1 cellular context compared by ENCODE assay signal in the genomic region with DNA sequence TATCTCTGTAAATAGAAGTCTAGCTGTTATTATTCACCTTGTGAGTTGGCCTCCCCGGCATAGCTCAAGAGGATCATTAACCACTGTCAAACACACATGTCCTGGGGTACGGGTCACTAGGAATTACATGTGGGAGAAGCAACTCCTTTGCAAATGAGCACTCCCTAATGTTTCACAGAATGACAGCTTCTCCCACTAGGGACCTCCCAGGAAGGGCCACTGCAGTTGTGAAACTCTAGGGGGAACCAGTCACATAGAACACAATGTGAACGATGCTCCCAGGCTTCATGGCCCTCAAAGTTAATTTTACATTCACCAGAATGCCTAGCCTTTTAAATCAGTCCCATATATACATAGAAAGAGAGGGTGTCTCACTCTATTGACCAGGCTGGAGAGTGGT.
TF ChIP-seq lines count a peak whose summit lies in the region.

No MANE protein-coding gene starts in this region.

TF ChIP-seq in K562, 482 proteins besides CTCF, POLR2A, EP300 and RAD21:
- TF ChIP-seq KLF10 (CRISPR knock-in tag; IDR thresholded peaks at IDR 0.05) (no peak), POU5F1 (IDR thresholded peaks at IDR 0.05; ENCODE audit: borderline replicate concordance, low read depth, low read length, partially characterized antibody) (no peak), ZBTB7A (IDR thresholded peaks at IDR 0.05; ENCODE audit: borderline replicate concordance, control insufficient read depth, low read depth, low read length) (no peak), C11orf30 (IDR thresholded peaks at IDR 0.05; ENCODE audit: low read depth) (no peak), EZH2 (IDR thresholded peaks at IDR 0.05; ENCODE audit: borderline replicate concordance, low read depth, low read length) (no peak)
- TF ChIP-seq, protein P1, sequence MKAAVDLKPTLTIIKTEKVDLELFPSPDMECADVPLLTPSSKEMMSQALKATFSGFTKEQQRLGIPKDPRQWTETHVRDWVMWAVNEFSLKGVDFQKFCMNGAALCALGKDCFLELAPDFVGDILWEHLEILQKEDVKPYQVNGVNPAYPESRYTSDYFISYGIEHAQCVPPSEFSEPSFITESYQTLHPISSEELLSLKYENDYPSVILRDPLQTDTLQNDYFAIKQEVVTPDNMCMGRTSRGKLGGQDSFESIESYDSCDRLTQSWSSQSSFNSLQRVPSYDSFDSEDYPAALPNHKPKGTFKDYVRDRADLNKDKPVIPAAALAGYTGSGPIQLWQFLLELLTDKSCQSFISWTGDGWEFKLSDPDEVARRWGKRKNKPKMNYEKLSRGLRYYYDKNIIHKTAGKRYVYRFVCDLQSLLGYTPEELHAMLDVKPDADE (conservative IDR thresholded peaks at IDR 0.05; ENCODE audit: control insufficient read depth, low read depth, low read length), result no peak
- TF ChIP-seq, protein P2, sequence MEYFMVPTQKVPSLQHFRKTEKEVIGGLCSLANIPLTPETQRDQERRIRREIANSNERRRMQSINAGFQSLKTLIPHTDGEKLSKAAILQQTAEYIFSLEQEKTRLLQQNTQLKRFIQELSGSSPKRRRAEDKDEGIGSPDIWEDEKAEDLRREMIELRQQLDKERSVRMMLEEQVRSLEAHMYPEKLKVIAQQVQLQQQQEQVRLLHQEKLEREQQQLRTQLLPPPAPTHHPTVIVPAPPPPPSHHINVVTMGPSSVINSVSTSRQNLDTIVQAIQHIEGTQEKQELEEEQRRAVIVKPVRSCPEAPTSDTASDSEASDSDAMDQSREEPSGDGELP (CRISPR knock-in tag; IDR thresholded peaks at IDR 0.05; ENCODE audit: borderline replicate concordance), result no peak
- TF ChIP-seq, protein P3, sequence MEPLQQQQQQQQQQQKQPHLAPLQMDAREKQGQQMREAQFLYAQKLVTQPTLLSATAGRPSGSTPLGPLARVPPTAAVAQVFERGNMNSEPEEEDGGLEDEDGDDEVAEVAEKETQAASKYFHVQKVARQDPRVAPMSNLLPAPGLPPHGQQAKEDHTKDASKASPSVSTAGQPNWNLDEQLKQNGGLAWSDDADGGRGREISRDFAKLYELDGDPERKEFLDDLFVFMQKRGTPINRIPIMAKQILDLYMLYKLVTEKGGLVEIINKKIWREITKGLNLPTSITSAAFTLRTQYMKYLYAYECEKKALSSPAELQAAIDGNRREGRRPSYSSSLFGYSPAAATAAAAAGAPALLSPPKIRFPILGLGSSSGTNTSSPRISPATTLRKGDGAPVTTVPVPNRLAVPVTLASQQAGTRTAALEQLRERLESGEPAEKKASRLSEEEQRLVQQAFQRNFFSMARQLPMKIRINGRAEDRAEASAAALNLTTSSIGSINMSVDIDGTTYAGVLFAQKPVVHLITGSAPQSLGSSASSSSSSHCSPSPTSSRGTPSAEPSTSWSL (CRISPR knock-in tag; IDR thresholded peaks at IDR 0.05; ENCODE audit: borderline replicate concordance), result no peak
TF ChIP-seq in K562: peak in this region for 0.
